16 cellular contexts compared by ENCODE assay signal in genomic region chr7:121012919-121013318, GRCh38. TPM values are rescaled to one million over a fixed set of nuclear protein-coding genes. Genes with fewer than 3 reads are reported as not detected.
"Had no signal": no experiment of that assay in that cellular context is flagged by ENCODE, and none has a peak within 500 bp of the region (broad histone marks: within the 10 kb centered on the region; RNA-seq: fewer than 3 reads in every experiment).

No MANE protein-coding gene starts in this region.

- H3K4me3 ChIP-seq: lung, skin epidermis had no signal

- DNase-seq: activated CD4-positive, alpha-beta memory T cell treated with anti-CD3 and anti-CD28 coated beads, Interleukin-2, amount 10 ng/mL, durations not matched to agents 7 days and 5 days; activated CD4-positive, alpha-beta T cell treated with anti-CD3 and anti-CD28 coated beads for 48 hours; activated CD4-positive, CD25-positive, alpha-beta regulatory T cell; activated CD8-positive, alpha-beta memory T cell treated with anti-CD3 and anti-CD28 coated beads, Interleukin-2, amount 10 ng/mL, durations not matched to agents 7 days and 5 days; effector CD8-positive, alpha-beta T cell; nephron progenitor cell; nucleus accumbens; retina; stimulated activated CD4-positive, alpha-beta T cell treated with anti-CD3 and anti-CD28 coated beads, Interleukin-15, amount 100 ng/mL, for 24 hours; stimulated activated CD4-positive, alpha-beta T cell treated with anti-CD3 and anti-CD28 coated beads, Interleukin-2, amount 100 ng/mL, for 48 hours; stimulated activated naive CD8-positive, alpha-beta T cell treated with anti-CD3 and anti-CD28 coated beads, Interleukin-15, amount 100 ng/mL, for 72 hours; T-helper 9 cell; trophoblast cell had no signal

- H3K27ac ChIP-seq: skin epidermis had no signal

- ATAC-seq: activated CD8-positive, alpha-beta memory T cell treated with anti-CD3 and anti-CD28 coated beads, Interleukin-2, amount 10 ng/mL, durations not matched to agents 7 days and 5 days; esophagus mucosa; stimulated activated naive CD8-positive, alpha-beta T cell treated with anti-CD3 and anti-CD28 coated beads, Interleukin-15, amount 100 ng/mL, for 72 hours had no signal

RNA-seq across cellular contexts. Expression of gene CPED1, which starts 24.4 kb away (rescaled TPM):
- total RNA-seq: activated CD4-positive, alpha-beta memory T cell treated with anti-CD3 and anti-CD28 coated beads, Interleukin-2, amount 10 ng/mL, durations not matched to agents 7 days and 5 days had no signal
